ENCODE assay signal across 10 cellular contexts in genomic region chr22:44676441-44677298, GRCh38. TPM values are rescaled to one million over a fixed set of nuclear protein-coding genes. Genes with fewer than 3 reads are reported as not detected.
DNase-seq lines count a peak whose midpoint lies in the region; ATAC-seq, FAIRE-seq and TF ChIP-seq lines count a peak whose summit lies in the region.
"Had no signal": no experiment of that assay in that cellular context is flagged by ENCODE, and none has a peak within 500 bp of the region (broad histone marks: within the 10 kb centered on the region; RNA-seq: fewer than 3 reads in every experiment).

No MANE protein-coding gene starts in this region.

- H3K36me3 Mint-ChIP-seq in CD8-positive, alpha-beta memory T cell: peaks cover 0 to 18% (median 2%) of the 10 kb centered on the region in 3 donors

- peak; percentile 94 for TF ChIP-seq EP300 in K562 (IDR thresholded peaks at IDR 0.05; ENCODE audit: low read length)

- peak; percentile 63 for TF ChIP-seq POLR2A in K562 (conservative IDR thresholded peaks at IDR 0.05)

- H3K79me2 ChIP-seq in K562 (ENCODE audit: control insufficient read depth, insufficient read depth, low read length): peaks cover 42% of the 10 kb centered on the region

- peak overlapping the region; percentile 87 to 95 for H3K9ac ChIP-seq in K562 (ENCODE audit: insufficient read depth in 1 of 2, low read depth in 2 of 2, low read length in 2 of 2)
- H3K9ac ChIP-seq in mucosa of stomach (ENCODE audit: low read length): peak overlapping the region; percentile 76

- peak; percentile 93 for ATAC-seq in K562
- ATAC-seq in HG03196 (IDR thresholded peaks at IDR 0.05; ENCODE audit: unreplicated experiment): no peak

- H3K27ac ChIP-seq in CD8-positive, alpha-beta memory T cell (ENCODE audit: low read depth, low read length): peak overlapping the region; percentile 53
- H3K27ac ChIP-seq in K562 (ENCODE audit: extremely low read depth, low read depth, low read length): peak overlapping the region; percentile 92

- H3K4me1 Mint-ChIP-seq in CD8-positive, alpha-beta memory T cell: peaks cover 37 to 67% (median 54%) of the 10 kb centered on the region in 3 donors

- H3K4me1 ChIP-seq in CD8-positive, alpha-beta memory T cell (ENCODE audit: insufficient read depth, low read length): peaks cover 25% of the 10 kb centered on the region
- peaks cover 9 to 59% of the 10 kb centered on the region in 2 experiments; a peak in 4 of 5 replicates for H3K4me1 ChIP-seq in K562 (replicated peaks in 1 of 2; ENCODE audit: control insufficient read depth in 2 of 2, insufficient read depth in 2 of 2, low read length in 2 of 2)
- peaks cover 23% of the 10 kb centered on the region for H3K4me1 ChIP-seq in mucosa of stomach (ENCODE audit: control insufficient read depth, insufficient read depth, low read length)

- TF ChIP-seq CTCF in K562 (IDR thresholded peaks at IDR 0.05 in 2 of 3, conservative IDR thresholded peaks at IDR 0.05 in 1 of 3; ENCODE audit: insufficient read depth in 2 of 3, low read depth in 1 of 3, low read length in 3 of 3): no peak

- 0 out of 2 replicates have a peak, but pooled peaks cover 3% of the 10 kb centered on the region for H4K20me1 ChIP-seq in K562 (replicated peaks; ENCODE audit: control insufficient read depth, insufficient read depth, low read length)

- H3K9me3 ChIP-seq in CD8-positive, alpha-beta memory T cell (ENCODE audit: low read length): no peaks in the 10 kb centered on the region
- H3K9me3 ChIP-seq in K562 (replicated peaks; ENCODE audit: control insufficient read depth, insufficient read depth, low read depth, low read length) (no peaks in the 10 kb centered on the region), mucosa of stomach (ENCODE audit: control insufficient read depth, low read length) (no peaks in the 10 kb centered on the region)

- peak; percentile 97 for FAIRE-seq in K562 (lab: Jason Lieb, UNC)

- H3K4me2 ChIP-seq in K562 (ENCODE audit: insufficient read depth, low read length): peak overlapping the region; percentile 96

- whole genome bisulfite sequencing in K562 (ENCODE audit: insufficient coverage, low coverage, missing lambda C conversion rate): 2% methylated on average over 16 of the region's 20 CpGs

- peak overlapping the region; percentile 82 for H2AFZ ChIP-seq in K562 (ENCODE audit: low read depth, low read length)

- CTCF ChIA-PET in CD8-positive, alpha-beta memory T cell (lab: Charles Lee): interaction anchor here (0.6 to 3.1 kb wide), 2 partner anchors 8 to 22 kb away, joined by 3 to 19 read pairs; no protein-coding TSS in a partner anchor
- CTCF ChIA-PET in K562 (lab: Yijun Ruan, JAX; ENCODE audit: low intra/inter-chr PET ratio): no interaction called here

- no peaks in the 10 kb centered on the region for H3K9me1 ChIP-seq in K562 (ENCODE audit: control insufficient read depth, insufficient read depth, low read length)

- no TSS peak for BruUV-seq in K562 (replicated peaks; lab: Mats Ljungman, UMichigan)

- POLR2A ChIA-PET in CD8-positive, alpha-beta memory T cell (lab: Charles Lee): interaction anchor here (1.1 kb wide), 1 partner anchor 9 kb away, joined by 3 read pairs; no protein-coding TSS in a partner anchor
- POLR2A ChIA-PET in K562 (lab: Yijun Ruan, JAX): interaction anchor here (0.7 to 0.8 kb wide), 2 partner anchors 9 to 28 kb away, joined by 3 to 5 read pairs; no protein-coding TSS in a partner anchor

- no peak for DNase-seq in CD8-positive, alpha-beta memory T cell
- DNase-seq in KBM-7: peak; percentile 28
- DNase-seq in K562 (ENCODE audit: extremely low read depth in 1 of 4, low spot score in 3 of 4): peak; percentile 80 to 94 (median 87)
- DNase-seq in 8988T: no peak
- DNase-seq in NCI-H187 (lab: John Stamatoyannopoulos, UW): no peak
- DNase-seq in superior temporal gyrus (ENCODE audit: extremely low spot score): no peak
- DNase-seq: effector CD4-positive, alpha-beta T cell; NCI-H748 treated with DMSO at 0.1 percent for 48 hours had no signal

- no peak for TF ChIP-seq RAD21 in K562 (CRISPR knock-in tag; conservative IDR thresholded peaks at IDR 0.05 in 1 of 2, IDR thresholded peaks at IDR 0.05 in 1 of 2)

- intact Hi-C loops in K562 (cut with micrococcal nuclease): no loop called here

- peak overlapping the region in 6 of 8 donors; percentile 3 to 89 (median 74) for H3K27ac Mint-ChIP-seq in CD8-positive, alpha-beta memory T cell

- no peaks in the 10 kb centered on the region for H3K36me3 ChIP-seq in CD8-positive, alpha-beta memory T cell (ENCODE audit: insufficient read depth, low read length)
- H3K36me3 ChIP-seq in K562 (ENCODE audit: control insufficient read depth, insufficient read depth, low read length): peaks cover 3% of the 10 kb centered on the region; the same call in 1 of the 3 replicates
- H3K36me3 ChIP-seq in mucosa of stomach (ENCODE audit: control insufficient read depth, insufficient read depth, low read length): no peaks in the 10 kb centered on the region

- H3K27me3 ChIP-seq in CD8-positive, alpha-beta memory T cell (ENCODE audit: insufficient read depth, low read length, poor library complexity, severe bottlenecking): no peaks in the 10 kb centered on the region
- no peaks in the 10 kb centered on the region for H3K27me3 ChIP-seq in K562 (ENCODE audit: control insufficient read depth in 2 of 2, insufficient read depth in 2 of 2, low read length in 2 of 2)
- no peaks in the 10 kb centered on the region for H3K27me3 ChIP-seq in mucosa of stomach (ENCODE audit: control insufficient read depth, insufficient read depth, low read length)

- in situ Hi-C loops in KBM-7 (cut with MboI; ENCODE audit: low pct_unique_long_range_greater_than_20kb, low sequenced_read_pairs): no loop called here
- in situ Hi-C loops in K562 (cut with MboI): no loop called here

- peak overlapping the region; percentile 22 for H3K4me3 ChIP-seq in CD8-positive, alpha-beta memory T cell (ENCODE audit: low read length)
- peak overlapping the region; percentile 56 for H3K4me3 ChIP-seq in K562
- H3K4me3 ChIP-seq in mucosa of stomach (ENCODE audit: low read length): peak overlapping the region; percentile 60

- H3K9me3 Mint-ChIP-seq in CD8-positive, alpha-beta memory T cell: no peaks in the 10 kb centered on the region

- H3K27me3 Mint-ChIP-seq in CD8-positive, alpha-beta memory T cell: no peaks in the 10 kb centered on the region

- H3K4me3 Mint-ChIP-seq in CD8-positive, alpha-beta memory T cell: peak overlapping the region; percentile 57 to 75 (median 65)

TF ChIP-seq in K562, 482 proteins besides CTCF, POLR2A, EP300 and RAD21 (continues in another document):
- TF ChIP-seq GTF2A2 (tag; IDR thresholded peaks at IDR 0.05): no peak
- TF ChIP-seq ZNF24 (IDR thresholded peaks at IDR 0.05): no peak
- no peak for TF ChIP-seq RHOXF2B (CRISPR knock-in tag; conservative IDR thresholded peaks at IDR 0.05)
- peak; percentile 97 for TF ChIP-seq ZNF316 (IDR thresholded peaks at IDR 0.05)
- TF ChIP-seq EHMT2 (IDR thresholded peaks at IDR 0.05): no peak
- no peak for TF ChIP-seq NR2C2 (CRISPR knock-in tag; IDR thresholded peaks at IDR 0.05)
- no peak for TF ChIP-seq NR2C2 (tag; IDR thresholded peaks at IDR 0.05)
- TF ChIP-seq NBN (IDR thresholded peaks at IDR 0.05; ENCODE audit: low read depth): no peak
- peak; percentile 27 to 71; a peak in 3 of 4 replicates for TF ChIP-seq ARNT (IDR thresholded peaks at IDR 0.05)
- TF ChIP-seq PBX2 (CRISPR knock-in tag; IDR thresholded peaks at IDR 0.05; ENCODE audit: low read depth): no peak
- TF ChIP-seq PBX2 (tag; conservative IDR thresholded peaks at IDR 0.05; ENCODE audit: low read depth): no peak
- no peak for TF ChIP-seq CAMTA2 (CRISPR knock-in tag; conservative IDR thresholded peaks at IDR 0.05)

RNA-seq across cellular contexts. Expression of gene PRR5, which starts 25.3 kb away (rescaled TPM):
- 10 to 100 TPM; 26.4 to 29.9 TPM for total RNA-seq in CD8-positive, alpha-beta memory T cell
- 175 TPM for polyA plus RNA-seq in CD8-positive, alpha-beta memory T cell
- 27.6 and 71.3 TPM in 2 replicates for total RNA-seq in K562 (2011; cell fraction: chromatin; rRNA removed; ENCODE audit: low replicate concordance)
- total RNA-seq in K562 (2011; cell fraction: nucleolus; rRNA removed): 52.4 and 59.9 TPM in 2 replicates
- 38.4 and 39.2 TPM in 2 replicates for total RNA-seq in K562 (2011; cell fraction: nucleoplasm; rRNA removed)
- total RNA-seq in K562 (2014; rRNA removed) (13.3 and 18.4 TPM in 2 replicates), K562 (2014; rRNA removed; fragmentation: Illumina TruSeq; extraction: Trizol) (3.1 and 4.6 TPM in 2 replicates), K562 (2015; rRNA removed; fragmentation: Illumina TruSeq; extraction: Trizol) (7.5 and 9.5 TPM in 2 replicates), K562 (2021) (21.0 and 26.2 TPM in 2 replicates)
- polyA plus RNA-seq in K562 (2011; rRNA removed) (10.1 and 14.5 TPM in 2 replicates), K562 (2014; fragmentation: Illumina TruSeq; extraction: Trizol) (6.6 and 9.5 TPM in 2 replicates), K562 (2014; fragmentation: Nextera tagmentation; extraction: Ambion mirVana) (under 1 TPM; 0.13 to 0.49 TPM), K562 (2014; rRNA removed) (18.6 and 20.3 TPM in 2 replicates)
- 14.2 and 35.6 TPM in 2 replicates for polyA plus RNA-seq in K562 (2011; cell fraction: cytosol; rRNA removed)
- polyA plus RNA-seq in K562 (2011; cell fraction: nucleus; rRNA removed): 22.8 and 38.7 TPM in 2 replicates
- 10.9 and 11.6 TPM in 2 replicates for polyA plus RNA-seq in K562 (2012)
- 9.7 and 11.6 TPM in 2 replicates for polyA minus RNA-seq in K562 (2011; rRNA and poly(A)+ RNA removed)
- polyA minus RNA-seq in K562 (2011; cell fraction: cytosol; rRNA and poly(A)+ RNA removed): 14.1 and 21.0 TPM in 2 replicates
- polyA minus RNA-seq in K562 (2011; cell fraction: nucleus; rRNA and poly(A)+ RNA removed): 22.3 and 30.8 TPM in 2 replicates

Comparison
In these comparisons a context has a peak if more than half of its experiments do, and no peak if none do; other contexts are left out.
1. DNase-seq: peak in KBM-7 (single experiment) and K562 (4 of 4); none in CD8-positive, alpha-beta memory T cell (0 of 5), 8988T (single experiment), NCI-H187 (0 of 2) and superior temporal gyrus (single experiment).
2. Peak in every context shown above with its lines, with median percentiles within 50 percentile points of each other: H3K4me3 ChIP-seq.